10 cellular contexts compared by ENCODE assay signal in genomic region chr21:25963186-25963585, GRCh38.
DNase-seq lines count a peak whose midpoint lies in the region; ATAC-seq and TF ChIP-seq lines count a peak whose summit lies in the region.
"Had no signal": no experiment of that assay in that cellular context is flagged by ENCODE, and none has a peak within 500 bp of the region (broad histone marks: within the 10 kb centered on the region; RNA-seq: fewer than 3 reads in every experiment).

No MANE protein-coding gene starts in this region.

- peak; percentile 90 for ATAC-seq in left colon
- ATAC-seq in aorta (ENCODE audit: low FRiP score): peak; percentile 44
- ATAC-seq in GM21447 (IDR thresholded peaks at IDR 0.05; ENCODE audit: unreplicated experiment): no peak

- H3K9me3 ChIP-seq in left ventricle myocardium inferior (replicated peaks) (no peaks in the 10 kb centered on the region), aorta (ENCODE audit: control insufficient read depth, low read length) (no peaks in the 10 kb centered on the region)

- no peak overlapping the region for H3K4me3 ChIP-seq in left ventricle myocardium inferior
- H3K4me3 ChIP-seq in astrocyte of the spinal cord (ENCODE audit: low read depth, low read length): no peak overlapping the region
- H3K4me3 ChIP-seq in aorta (ENCODE audit: low read length in 2 of 2): no peak overlapping the region

- H3K4me1 ChIP-seq in left ventricle myocardium inferior: peaks cover 33% of the 10 kb centered on the region
- H3K4me1 ChIP-seq in aorta (ENCODE audit: control insufficient read depth in 1 of 2, insufficient read depth in 2 of 2, low read length in 2 of 2): peaks cover 0 to 2% of the 10 kb centered on the region in 2 donors

- peak overlapping the region; percentile 56 for H3K27ac ChIP-seq in left ventricle myocardium inferior (replicated peaks)
- no peak overlapping the region for H3K27ac ChIP-seq in aorta (ENCODE audit: low read depth in 1 of 2, low read length in 2 of 2)

- TF ChIP-seq CTCF in left ventricle myocardium inferior (IDR thresholded peaks at IDR 0.05; ENCODE audit: borderline replicate concordance): no peak
- TF ChIP-seq CTCF in astrocyte of the spinal cord (IDR thresholded peaks at IDR 0.05; ENCODE audit: low read depth, low read length): no peak

- DNase-seq in left ventricle myocardium inferior (no peak), cardiac septum (ENCODE audit: low spot score) (no peak), astrocyte of the spinal cord (ENCODE audit: low read depth, low spot score) (peak; percentile 78), left colon (no peak), aorta (no peak), islet precursor cell (no peak)
- DNase-seq in activated CD8-positive, alpha-beta memory T cell treated with anti-CD3 and anti-CD28 coated beads, Interleukin-2, amount 50 U/mL, for 4 hours: no peak
- DNase-seq: activated naive CD8-positive, alpha-beta T cell treated with anti-CD3 and anti-CD28 coated beads, Interleukin-2, amount 10 ng/mL, durations not matched to agents 7 days and 5 days; MV-4-11 had no signal

- peaks cover 13% of the 10 kb centered on the region for H3K36me3 ChIP-seq in left ventricle myocardium inferior
- H3K36me3 ChIP-seq in aorta (ENCODE audit: control insufficient read depth in 1 of 2, insufficient read depth in 2 of 2, low read length in 1 of 2): no peaks in the 10 kb centered on the region

- WGBS in aorta, 2 donors: 15 to 20% methylated on average over 5 of the region's 5 CpGs

- in situ Hi-C loops in astrocyte of the spinal cord (cut with HindIII; ENCODE audit: low sequenced_read_pairs): no loop called here

- intact Hi-C loops in left ventricle myocardium inferior (cut with micrococcal nuclease): no loop called here
- intact Hi-C loops in cardiac septum (cut with DNase I): no loop called here
- intact Hi-C loops in left colon (cut with DNase I, micrococcal nuclease): no loop called here
- intact Hi-C loops in aorta (cut with DNase I): no loop called here

- H3K27me3 ChIP-seq in left ventricle myocardium inferior (ENCODE audit: low read depth) (no peaks in the 10 kb centered on the region), aorta (ENCODE audit: control insufficient read depth in 1 of 2, insufficient read depth in 2 of 2, low read length in 1 of 2) (no peaks in the 10 kb centered on the region)
